Comparison of ENCODE assay signal across 9 cellular contexts in the genomic region with DNA sequence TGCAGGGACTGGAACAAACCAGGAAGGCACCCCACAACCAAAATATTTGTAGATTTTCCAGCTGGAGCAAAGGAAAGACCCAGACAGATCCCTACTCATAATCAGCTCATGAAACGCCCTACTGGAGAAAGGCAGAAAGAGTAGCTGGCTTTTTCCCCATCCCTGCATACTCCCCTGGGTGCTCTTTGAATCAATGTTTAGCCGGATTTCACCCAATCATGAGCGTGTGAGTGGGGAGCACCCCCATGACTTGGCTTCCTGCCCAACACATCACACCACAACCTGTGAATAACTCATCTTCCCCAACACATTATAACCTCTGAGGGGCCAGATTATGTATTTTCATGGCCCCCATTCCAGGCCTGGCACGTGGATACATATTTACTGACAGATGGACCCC. TPM values are rescaled to one million over a fixed set of nuclear protein-coding genes. Genes with fewer than 3 reads are reported as not detected.
DNase-seq lines count a peak whose midpoint lies in the region; ATAC-seq and TF ChIP-seq lines count a peak whose summit lies in the region.
"Had no signal": no experiment of that assay in that cellular context is flagged by ENCODE, and none has a peak within 500 bp of the region (broad histone marks: within the 10 kb centered on the region; RNA-seq: fewer than 3 reads in every experiment).

No MANE protein-coding gene starts in this region.

- CTCF ChIA-PET in activated CD8-positive, alpha-beta memory T cell treated with anti-CD3 and anti-CD28 coated beads, Interleukin-2, amount 10 ng/mL, durations not matched to agents 7 days and 5 days (lab: Charles Lee), result interaction anchor here (1.0 to 8.1 kb wide), 9 partner anchors 16 to 485 kb away, joined by 3 to 234 read pairs (median 5); a partner anchor contains a TSS

- no peak for TF ChIP-seq CTCF in right lobe of liver (IDR thresholded peaks at IDR 0.05)
- TF ChIP-seq CTCF in foreskin fibroblast (IDR thresholded peaks at IDR 0.05; ENCODE audit: low read depth, low read length), result no peak

- H3K9ac ChIP-seq in mesenchymal stem cell (ENCODE audit: low read length), result no peak overlapping the region

- DNase-seq in activated CD8-positive, alpha-beta memory T cell treated with anti-CD3 and anti-CD28 coated beads for 1 hour (ENCODE audit: extremely low read depth in 1 of 2, low read depth in 1 of 2), result peak; percentile 30 to 51
- no peak for DNase-seq in activated CD8-positive, alpha-beta memory T cell treated with anti-CD3 and anti-CD28 coated beads, Interleukin-2, amount 50 U/mL, for 48 hours
- DNase-seq in activated CD8-positive, alpha-beta memory T cell treated with anti-CD3 and anti-CD28 coated beads, Interleukin-2, amount 10 ng/mL, durations not matched to agents 7 days and 5 days, result peak; percentile 81
- DNase-seq in mesenchymal stem cell, result no peak
- DNase-seq in right lobe of liver, result no peak
- DNase-seq in DMS153 treated with DMSO at 0.1 percent for 48 hours (lab: John Stamatoyannopoulos, UW; ENCODE audit: unreplicated experiment), result no peak
- no peak for DNase-seq in foreskin fibroblast
- no peak for DNase-seq in NCI-H146 (lab: John Stamatoyannopoulos, UW)
- DNase-seq: foreskin keratinocyte had no signal

- H3K36me3 ChIP-seq in mesenchymal stem cell (ENCODE audit: control insufficient read depth in 1 of 2, insufficient read depth in 2 of 2, low read depth in 1 of 2, low read length in 2 of 2), result no peaks in the 10 kb centered on the region
- H3K36me3 ChIP-seq in right lobe of liver, result no peaks in the 10 kb centered on the region

- peak overlapping the region; percentile 81 for H3K4me3 Mint-ChIP-seq in activated CD8-positive, alpha-beta memory T cell treated with anti-CD3 and anti-CD28 coated beads, Interleukin-2, amount 10 ng/mL, durations not matched to agents 7 days and 5 days

- no peak overlapping the region for H3K18ac ChIP-seq in mesenchymal stem cell (ENCODE audit: low read depth in 1 of 2, low read length in 2 of 2)

- TF ChIP-seq POLR2A in right lobe of liver (IDR thresholded peaks at IDR 0.05), result no peak

- H3K9me3 Mint-ChIP-seq in activated CD8-positive, alpha-beta memory T cell treated with anti-CD3 and anti-CD28 coated beads, Interleukin-2, amount 10 ng/mL, durations not matched to agents 7 days and 5 days (ENCODE audit: low read depth), result peaks cover under 1% of the 10 kb centered on the region

- H3K4me1 ChIP-seq in mesenchymal stem cell (ENCODE audit: control insufficient read depth, insufficient read depth, low read depth, low read length) (peaks cover 19% of the 10 kb centered on the region), right lobe of liver (no peaks in the 10 kb centered on the region)
- H3K4me1 ChIP-seq: foreskin keratinocyte had no signal

- H2BK15ac ChIP-seq in mesenchymal stem cell (ENCODE audit: low read depth, poor library complexity, severe bottlenecking), result no peak overlapping the region

- peaks cover 71% of the 10 kb centered on the region for H3K4me1 Mint-ChIP-seq in activated CD8-positive, alpha-beta memory T cell treated with anti-CD3 and anti-CD28 coated beads, Interleukin-2, amount 10 ng/mL, durations not matched to agents 7 days and 5 days

- H2AK5ac ChIP-seq in mesenchymal stem cell (ENCODE audit: low read length, severe bottlenecking), result peak overlapping the region; percentile 46

- no peak overlapping the region for H2BK12ac ChIP-seq in mesenchymal stem cell (ENCODE audit: low read length in 2 of 2)

- peak; percentile 11 for ATAC-seq in activated CD8-positive, alpha-beta memory T cell treated with anti-CD3 and anti-CD28 coated beads, Interleukin-2, amount 10 ng/mL, durations not matched to agents 7 days and 5 days
- ATAC-seq in right lobe of liver, result no peak
- ATAC-seq: foreskin keratinocyte had no signal

- H3K9me3 ChIP-seq in mesenchymal stem cell (ENCODE audit: control insufficient read depth, low read length), result peaks cover 3% of the 10 kb centered on the region
- no peaks in the 10 kb centered on the region for H3K9me3 ChIP-seq in right lobe of liver

- no peak overlapping the region for H3K14ac ChIP-seq in mesenchymal stem cell (ENCODE audit: low read length in 2 of 2)

- H3K79me1 ChIP-seq in mesenchymal stem cell (replicated peaks; ENCODE audit: low read length, poor library complexity, severe bottlenecking), result no peaks in the 10 kb centered on the region

- no peak overlapping the region for H2AFZ ChIP-seq in mesenchymal stem cell (ENCODE audit: low read depth, low read length)

- H4K91ac ChIP-seq in mesenchymal stem cell (ENCODE audit: low read length), result no peak overlapping the region

- H3K4ac ChIP-seq in mesenchymal stem cell (ENCODE audit: low read depth in 1 of 2, low read length in 2 of 2), result no peak overlapping the region

- H3K27ac ChIP-seq in mesenchymal stem cell (ENCODE audit: low read length, poor library complexity, severe bottlenecking) (no peak overlapping the region), right lobe of liver (no peak overlapping the region)
- H3K27ac ChIP-seq: foreskin keratinocyte had no signal

- H4K8ac ChIP-seq in mesenchymal stem cell (ENCODE audit: low read length), result no peak overlapping the region

- peaks cover 4% of the 10 kb centered on the region for H3K27me3 Mint-ChIP-seq in activated CD8-positive, alpha-beta memory T cell treated with anti-CD3 and anti-CD28 coated beads, Interleukin-2, amount 10 ng/mL, durations not matched to agents 7 days and 5 days

- H3K4me3 ChIP-seq in mesenchymal stem cell (ENCODE audit: insufficient read depth in 1 of 2, low read depth in 1 of 2, low read length in 2 of 2) (no peak overlapping the region), right lobe of liver (no peak overlapping the region), foreskin fibroblast (ENCODE audit: low read depth in 1 of 2, low read length in 2 of 2) (no peak overlapping the region)

- H3K27ac Mint-ChIP-seq in activated CD8-positive, alpha-beta memory T cell treated with anti-CD3 and anti-CD28 coated beads, Interleukin-2, amount 10 ng/mL, durations not matched to agents 7 days and 5 days, result peak overlapping the region; percentile 99

- WGBS in mesenchymal stem cell, result 82% methylated on average over 4 of the region's 4 CpGs
- 84% methylated on average over 3 of the region's 4 CpGs for WGBS in right lobe of liver (ENCODE audit: insufficient coverage, low coverage, low lambda C conversion rate, missing lambda C conversion rate)

- no peak overlapping the region for H3K4me2 ChIP-seq in mesenchymal stem cell (ENCODE audit: low read length, poor library complexity, severe bottlenecking)

- H3K36me3 Mint-ChIP-seq in activated CD8-positive, alpha-beta memory T cell treated with anti-CD3 and anti-CD28 coated beads, Interleukin-2, amount 10 ng/mL, durations not matched to agents 7 days and 5 days, result peaks cover 12% of the 10 kb centered on the region

- H2BK120ac ChIP-seq in mesenchymal stem cell (ENCODE audit: low read depth, low read length), result no peak overlapping the region

- intact Hi-C loops in right lobe of liver (cut with DNase I), result loop anchor here in 1 of 2 donors (10.0 kb wide), 1 partner anchor 286 kb away; no protein-coding TSS in a partner anchor

- H3K23ac ChIP-seq in mesenchymal stem cell (ENCODE audit: low read length in 2 of 2), result no peak overlapping the region

- no peak overlapping the region for H2BK5ac ChIP-seq in mesenchymal stem cell (ENCODE audit: low read depth, low read length, poor library complexity, severe bottlenecking)

- H3K27me3 ChIP-seq in mesenchymal stem cell (ENCODE audit: control insufficient read depth in 1 of 2, insufficient read depth in 1 of 2, low read length in 2 of 2) (no peaks in the 10 kb centered on the region), right lobe of liver (no peaks in the 10 kb centered on the region)
- H3K27me3 ChIP-seq: foreskin keratinocyte had no signal

RNA-seq across cellular contexts. Expression of a gene that starts 35.1 kb away (rescaled TPM):
- total RNA-seq in activated CD8-positive, alpha-beta memory T cell treated with anti-CD3 and anti-CD28 coated beads, Interleukin-2, amount 10 ng/mL, durations not matched to agents 7 days and 5 days, result 10 to 100 TPM in 1 of 2 experiments, 1 to 10 TPM in 1; 6.8 to 14.8 TPM
- polyA plus RNA-seq in mesenchymal stem cell (2013, experiment 1 of 2), result 1.1 TPM
- 1.3 TPM for polyA plus RNA-seq in mesenchymal stem cell (2013, experiment 2 of 2)
- 1 to 10 TPM in 3 of 6 experiments, under 1 TPM in 3; 0.26 to 1.9 (median 1.0) TPM for total RNA-seq in right lobe of liver

Comparison
In these comparisons a context has a peak if more than half of its experiments do, and no peak if none do; other contexts are left out.
1. DNase-seq: peak in activated CD8-positive, alpha-beta memory T cell treated with anti-CD3 and anti-CD28 coated beads for 1 hour (2 of 2) and activated CD8-positive, alpha-beta memory T cell treated with anti-CD3 and anti-CD28 coated beads, Interleukin-2, amount 10 ng/mL, durations not matched to agents 7 days and 5 days (single experiment); none in activated CD8-positive, alpha-beta memory T cell treated with anti-CD3 and anti-CD28 coated beads, Interleukin-2, amount 50 U/mL, for 48 hours (single experiment), mesenchymal stem cell (single experiment), right lobe of liver (0 of 3), DMS153 treated with DMSO at 0.1 percent for 48 hours (single experiment), foreskin fibroblast (0 of 2) and NCI-H146 (single experiment).